In genomic region chr5:141681695-141682641, GRCh38 we compare ENCODE assay signal across 8 cellular contexts. TPM values are rescaled to one million over a fixed set of nuclear protein-coding genes. Genes with fewer than 3 reads are reported as not detected.
DNase-seq lines count a peak whose midpoint lies in the region; ATAC-seq and TF ChIP-seq lines count a peak whose summit lies in the region.

TSS of gene ARAP3 (minus strand) at chr5:141682230. CDS start at chr5:141680486, 1,744 bp downstream.

- H3K9me3 ChIP-seq in CD4-positive, alpha-beta T cell (ENCODE audit: control insufficient read depth, low read length): no peaks in the 10 kb centered on the region
- no peaks in the 10 kb centered on the region for H3K9me3 ChIP-seq in spleen

- peaks cover 12 to 57% (median 42%) of the 10 kb centered on the region in 6 donors for H3K4me1 ChIP-seq in spleen

- no peaks in the 10 kb centered on the region for H3K36me3 Mint-ChIP-seq in CD4-positive, alpha-beta T cell (ENCODE audit: low read depth)

- POLR2A ChIA-PET in CD4-positive, alpha-beta T cell (lab: Charles Lee): interaction anchor here (1.0 to 2.7 kb wide), 9 partner anchors 11 to 287 kb away, joined by 3 to 22 read pairs (median 5); partner anchors contain the start of genes DELE1, FCHSD1, PCDH12 and RNF14

- H3K9me3 Mint-ChIP-seq in CD4-positive, alpha-beta T cell: no peaks in the 10 kb centered on the region

- in situ Hi-C loops in KBM-7 (cut with MboI; ENCODE audit: low pct_unique_long_range_greater_than_20kb, low sequenced_read_pairs): loop anchor here (10.0 kb wide), 1 partner anchor 453 kb away; no protein-coding TSS in a partner anchor

- intact Hi-C loops in CD4-positive, alpha-beta T cell (cut with DNase I, micrococcal nuclease): loop anchor here in 1 of 2 experiments (5.0 kb wide), 1 partner anchor 675 kb away; no protein-coding TSS in a partner anchor
- intact Hi-C loops in spleen (cut with DNase I; ENCODE audit: low total_unique reads): no loop called here

- TF ChIP-seq CTCF in CD4-positive, alpha-beta T cell (IDR thresholded peaks at IDR 0.05): no peak
- TF ChIP-seq CTCF in spleen (IDR thresholded peaks at IDR 0.05 in 8 of 11, conservative IDR thresholded peaks at IDR 0.05 in 3 of 11): no peak

- ATAC-seq in CD4-positive, alpha-beta T cell (ENCODE audit: poor library complexity): peak; percentile 66
- peak; percentile 73 for ATAC-seq in activated CD4-positive, CD25-positive, alpha-beta regulatory T cell treated with anti-CD3 and anti-CD28 coated beads, Interleukin-2, amount 50 U/mL, for 24 hours
- ATAC-seq in HG02884 (IDR thresholded peaks at IDR 0.05; ENCODE audit: unreplicated experiment) (no peak), HG03342 (IDR thresholded peaks at IDR 0.05; ENCODE audit: unreplicated experiment) (no peak)

- H3K4me3 Mint-ChIP-seq in CD4-positive, alpha-beta T cell: peak within 1 kb of the TSS; percentile 62

- CTCF ChIA-PET in CD4-positive, alpha-beta T cell (lab: Charles Lee): interaction anchor here (0.7 to 3.2 kb wide), 5 partner anchors 11 to 312 kb away, joined by 3 to 17 read pairs (median 7); partner anchors contain the start of gene PCDHGB3

- no peaks in the 10 kb centered on the region for H3K27me3 Mint-ChIP-seq in CD4-positive, alpha-beta T cell

- no peak within 1 kb of the TSS for H3K27ac ChIP-seq in CD4-positive, alpha-beta T cell (ENCODE audit: low read depth, low read length)
- H3K27ac ChIP-seq in spleen: peak within 1 kb of the TSS; percentile 46 to 94 (median 87)

- no peak within 1 kb of the TSS for H3K27ac Mint-ChIP-seq in CD4-positive, alpha-beta T cell

- WGBS in spleen, 5 donors: 6 to 18% (median 10%) methylated on average over 41 to 77 of the region's 77 CpGs

- H3K4me3 ChIP-seq in spleen: peak within 1 kb of the TSS; percentile 31 to 68 (median 45)

- peaks cover 29% of the 10 kb centered on the region for H3K4me1 Mint-ChIP-seq in CD4-positive, alpha-beta T cell (ENCODE audit: low read depth)

- no peaks in the 10 kb centered on the region for H3K27me3 ChIP-seq in CD4-positive, alpha-beta T cell (ENCODE audit: control insufficient read depth, insufficient read depth, low read length)
- H3K27me3 ChIP-seq in spleen (replicated peaks in 1 of 7): no peaks in the 10 kb centered on the region

- peak in 6 of 10 experiments; percentile 22 to 53 (median 36) for DNase-seq in CD4-positive, alpha-beta T cell
- DNase-seq in KBM-7: peak; percentile 43
- peak; percentile 95 for DNase-seq in dermis blood vessel endothelial cell
- peak; percentile 28 for DNase-seq in kidney glomerular epithelial cell (lab: John Stamatoyannopoulos, UW)
- DNase-seq in spleen: peak; percentile 96

- H3K36me3 ChIP-seq in spleen: peaks cover 0 to 23% (median 0%) of the 10 kb centered on the region in 6 donors

- TF ChIP-seq POLR2A in spleen (IDR thresholded peaks at IDR 0.05): no peak

RNA-seq across cellular contexts. Expression of gene ARAP3, which starts in this region (rescaled TPM):
- under 1 TPM; 0.30 to 0.31 TPM for total RNA-seq in CD4-positive, alpha-beta T cell
- 46.1 and 65.8 TPM in 2 replicates for total RNA-seq in dermis blood vessel endothelial cell
- 10 to 100 TPM; 11.9 to 31.2 (median 19.3) TPM for total RNA-seq in spleen
- 10 to 100 TPM in 2 of 3 donors, 1 to 10 TPM in 1; 4.0 to 14.6 (median 12.8) TPM for polyA plus RNA-seq in spleen

Comparison
In these comparisons a context has a peak if more than half of its experiments do, and no peak if none do; other contexts are left out.
1. RNA of gene ARAP3 (total RNA-seq): 46.1 to 65.8 TPM in dermis blood vessel endothelial cell and 11.9 to 31.2 TPM in spleen; 0.30 to 0.31 TPM in CD4-positive, alpha-beta T cell; every median in the first group is over 4 times any median in the second.
2. Peak in DNase-seq and ATAC-seq in CD4-positive, alpha-beta T cell; RNA of the gene not detected or under 1 TPM.
3. ATAC-seq: peak in activated CD4-positive, CD25-positive, alpha-beta regulatory T cell treated with anti-CD3 and anti-CD28 coated beads, Interleukin-2, amount 50 U/mL, for 24 hours (2 of 2); none in HG02884 (single experiment) and HG03342 (single experiment).
4. DNase-seq: peak in every context shown above with its lines; median percentile 96 in spleen; 95 in dermis blood vessel endothelial cell; 43 in KBM-7; 36 in CD4-positive, alpha-beta T cell; 28 in kidney glomerular epithelial cell.